ENCODE assay signal across 8 cellular contexts in the genomic region with DNA sequence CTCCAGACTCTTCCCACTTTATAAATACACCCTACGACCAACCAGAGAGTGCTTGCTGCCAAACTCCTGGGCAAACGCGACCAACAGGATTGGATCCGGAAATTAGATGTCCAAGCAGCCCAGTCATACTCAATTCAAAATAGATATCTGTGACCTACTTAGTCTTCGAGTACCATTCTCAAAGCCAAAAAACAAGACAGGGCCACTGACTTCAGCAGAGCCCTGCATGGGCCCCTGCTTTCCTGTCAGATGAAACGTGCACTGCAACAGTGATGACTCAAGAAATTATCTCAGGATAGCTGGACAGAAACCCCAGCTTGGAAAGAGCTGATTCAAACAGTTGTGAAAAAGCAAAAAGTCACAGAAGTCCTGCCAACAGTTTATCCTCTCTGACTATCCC. TPM values are rescaled to one million over a fixed set of nuclear protein-coding genes. Genes with fewer than 3 reads are reported as not detected.
DNase-seq lines count a peak whose midpoint lies in the region; ATAC-seq, FAIRE-seq and TF ChIP-seq lines count a peak whose summit lies in the region.

No MANE protein-coding gene starts in this region.

- no peaks in the 10 kb centered on the region for H3K9me3 ChIP-seq in gastrocnemius medialis

- peak; percentile 38 for DNase-seq in activated CD4-positive, alpha-beta T cell treated with anti-CD3 and anti-CD28 coated beads for 36 hours
- DNase-seq in activated CD4-positive, alpha-beta T cell treated with anti-CD3 and anti-CD28 coated beads for 1 hour, result no peak
- peak; percentile 17 for DNase-seq in bronchial epithelial cell (ENCODE audit: low read depth)
- DNase-seq in gastrocnemius medialis, result peak; percentile 18 to 33
- no peak for DNase-seq in dorsolateral prefrontal cortex
- DNase-seq in activated CD4-positive, alpha-beta T cell treated with anti-CD3 and anti-CD28 coated beads, Interleukin-2, amount 50 U/mL, for 4 hours, result no peak
- DNase-seq in NCI-H1436 treated with DMSO at 0.1 percent for 48 hours (lab: John Stamatoyannopoulos, UW), result no peak

- CTCF ChIA-PET in activated CD4-positive, alpha-beta T cell treated with anti-CD3 and anti-CD28 coated beads for 36 hours (lab: Charles Lee), result interaction anchor here (1.5 to 2.7 kb wide), 3 partner anchors 12 to 137 kb away, joined by 3 to 6 read pairs (median 6); no protein-coding TSS in a partner anchor

- intact Hi-C loops in activated CD4-positive, alpha-beta T cell treated with anti-CD3 and anti-CD28 coated beads for 36 hours (cut with DNase I, micrococcal nuclease), result no loop called here
- intact Hi-C loops in gastrocnemius medialis (cut with DNase I; ENCODE audit: low total_unique reads) (loop anchor here (2.0 to 10.0 kb wide), 3 partner anchors 17 to 219 kb away; a partner anchor contains a TSS), dorsolateral prefrontal cortex (cut with DNase I) (no loop called here)

- H3K4me3 Mint-ChIP-seq in activated CD4-positive, alpha-beta T cell treated with anti-CD3 and anti-CD28 coated beads for 36 hours, result no peak overlapping the region

- H3K4me1 Mint-ChIP-seq in activated CD4-positive, alpha-beta T cell treated with anti-CD3 and anti-CD28 coated beads for 36 hours, result peaks cover 72% of the 10 kb centered on the region

- POLR2A ChIA-PET in activated CD4-positive, alpha-beta T cell treated with anti-CD3 and anti-CD28 coated beads for 36 hours (lab: Charles Lee), result no interaction called here

- H3K4me3 ChIP-seq in bronchial epithelial cell (ENCODE audit: low read depth, low read length) (no peak overlapping the region), gastrocnemius medialis (no peak overlapping the region), dorsolateral prefrontal cortex (no peak overlapping the region)

- no peaks in the 10 kb centered on the region for H3K9me3 Mint-ChIP-seq in activated CD4-positive, alpha-beta T cell treated with anti-CD3 and anti-CD28 coated beads for 36 hours (ENCODE audit: low read depth)

- peaks cover 60 to 62% of the 10 kb centered on the region in 2 donors for H3K4me1 ChIP-seq in gastrocnemius medialis

- H3K27me3 ChIP-seq in bronchial epithelial cell (ENCODE audit: control insufficient read depth, insufficient read depth, low read length) (no peaks in the 10 kb centered on the region), gastrocnemius medialis (no peaks in the 10 kb centered on the region), dorsolateral prefrontal cortex (no peaks in the 10 kb centered on the region)

- ATAC-seq in activated CD4-positive, alpha-beta T cell treated with anti-CD3 and anti-CD28 coated beads for 36 hours, result peak; percentile 52
- ATAC-seq in HG03460 (IDR thresholded peaks at IDR 0.05; ENCODE audit: unreplicated experiment) (peak; percentile 22), gastrocnemius medialis (peak; percentile 28 to 67)

- TF ChIP-seq CTCF in bronchial epithelial cell (IDR thresholded peaks at IDR 0.05; ENCODE audit: insufficient read depth, low read length, severe bottlenecking), result no peak
- no peak for TF ChIP-seq CTCF in gastrocnemius medialis (IDR thresholded peaks at IDR 0.05 in 4 of 5, conservative IDR thresholded peaks at IDR 0.05 in 1 of 5)
- no peak for TF ChIP-seq CTCF in dorsolateral prefrontal cortex (IDR thresholded peaks at IDR 0.05 in 54 of 56, conservative IDR thresholded peaks at IDR 0.05 in 2 of 56; ENCODE audit: low read depth in 1 of 56, partially characterized antibody in 56 of 56)

- peak overlapping the region; percentile 39 to 98 (median 90) for H3K27ac ChIP-seq in gastrocnemius medialis
- no peak overlapping the region for H3K27ac ChIP-seq in dorsolateral prefrontal cortex

- no peaks in the 10 kb centered on the region for H3K36me3 ChIP-seq in bronchial epithelial cell (ENCODE audit: control insufficient read depth, insufficient read depth, low read length)
- H3K36me3 ChIP-seq in gastrocnemius medialis, result no peaks in the 10 kb centered on the region

- H3K27me3 Mint-ChIP-seq in activated CD4-positive, alpha-beta T cell treated with anti-CD3 and anti-CD28 coated beads for 36 hours, result no peaks in the 10 kb centered on the region

- TF ChIP-seq POLR2A in gastrocnemius medialis (IDR thresholded peaks at IDR 0.05), result no peak

- H3K27ac Mint-ChIP-seq in activated CD4-positive, alpha-beta T cell treated with anti-CD3 and anti-CD28 coated beads for 36 hours, result peak overlapping the region; percentile 52

- no peak for FAIRE-seq in bronchial epithelial cell (lab: Jason Lieb, UNC)

- no peaks in the 10 kb centered on the region for H3K36me3 Mint-ChIP-seq in activated CD4-positive, alpha-beta T cell treated with anti-CD3 and anti-CD28 coated beads for 36 hours (ENCODE audit: low read depth)

- in situ Hi-C loops in gastrocnemius medialis (cut with MboI; ENCODE audit: low sequenced_read_pairs in 4 of 4), result no loop called here

RNA-seq across cellular contexts. Expression of a gene that starts 17.6 kb away (rescaled TPM):
- 10 to 100 TPM; 24.5 to 24.6 TPM for total RNA-seq in activated CD4-positive, alpha-beta T cell treated with anti-CD3 and anti-CD28 coated beads for 36 hours
- total RNA-seq in bronchial epithelial cell (2.4 and 18.1 TPM in 2 replicates), gastrocnemius medialis (10 to 100 TPM in 2 of 4 donors, 1 to 10 TPM in 2; 3.1 to 18.1 (median 10.2) TPM), dorsolateral prefrontal cortex (10 to 100 TPM in 65 of 120 experiments, 1 to 10 TPM in 55; 3.1 to 22.5 (median 10.8) TPM)

Comparison
In these comparisons a context has a peak if more than half of its experiments do, and no peak if none do; other contexts are left out.
1. DNase-seq: peak in activated CD4-positive, alpha-beta T cell treated with anti-CD3 and anti-CD28 coated beads for 36 hours (single experiment), bronchial epithelial cell (single experiment) and gastrocnemius medialis (2 of 2); none in activated CD4-positive, alpha-beta T cell treated with anti-CD3 and anti-CD28 coated beads for 1 hour (single experiment), dorsolateral prefrontal cortex (0 of 10), activated CD4-positive, alpha-beta T cell treated with anti-CD3 and anti-CD28 coated beads, Interleukin-2, amount 50 U/mL, for 4 hours (0 of 2) and NCI-H1436 treated with DMSO at 0.1 percent for 48 hours (single experiment).
2. H3K27ac ChIP-seq: peak in gastrocnemius medialis (4 of 4); none in dorsolateral prefrontal cortex (0 of 59).
3. Peak in every context shown above with its lines, with median percentiles within 50 percentile points of each other: ATAC-seq.